Comparison of ENCODE assay signal across 8 cellular contexts in genomic region chr9:121350993-121351561, GRCh38. TPM values are rescaled to one million over a fixed set of nuclear protein-coding genes. Genes with fewer than 3 reads are reported as not detected.
DNase-seq lines count a peak whose midpoint lies in the region; ATAC-seq and TF ChIP-seq lines count a peak whose summit lies in the region.

No MANE protein-coding gene starts in this region.

- H3K27ac ChIP-seq in SK-N-MC (peak overlapping the region; percentile 94), psoas muscle (peak overlapping the region; percentile 59)

- peak; percentile 95 for DNase-seq in HFF-Myc (ENCODE audit: extremely low read depth, low read depth)
- DNase-seq in SK-N-MC (ENCODE audit: low read depth, low spot score): no peak
- DNase-seq in foreskin melanocyte: peak; percentile 72
- peak; percentile 56 to 68 for DNase-seq in psoas muscle
- DNase-seq in NCI-H146 treated with DMSO at 0.1 percent for 48 hours (lab: John Stamatoyannopoulos, UW; ENCODE audit: unreplicated experiment): no peak
- DNase-seq in HAP-1 (ENCODE audit: low spot score in 2 of 2): no peak

- H3K9me3 ChIP-seq in SK-N-MC (ENCODE audit: low read depth, low read length): no peaks in the 10 kb centered on the region
- H3K9me3 ChIP-seq in psoas muscle: no peaks in the 10 kb centered on the region
- no peaks in the 10 kb centered on the region for H3K9me3 ChIP-seq in HAP-1

- no peak overlapping the region for H3K4me3 ChIP-seq in HFF-Myc (replicated peaks; ENCODE audit: low read depth, low read length)
- peak overlapping the region; percentile 70 for H3K4me3 ChIP-seq in SK-N-MC
- no peak overlapping the region for H3K4me3 ChIP-seq in psoas muscle
- no peak overlapping the region for H3K4me3 ChIP-seq in HAP-1

- intact Hi-C loops in psoas muscle (cut with DNase I): no loop called here

- TF ChIP-seq CTCF in HFF-Myc (IDR thresholded peaks at IDR 0.05; ENCODE audit: low read depth, low read length, missing control alignments) (no peak), psoas muscle (IDR thresholded peaks at IDR 0.05) (no peak)

- H3K36me3 ChIP-seq in SK-N-MC (ENCODE audit: insufficient read depth, low read length): peaks cover 9% of the 10 kb centered on the region; the same call in 1 of the 2 replicates
- H3K36me3 ChIP-seq in psoas muscle (ENCODE audit: insufficient read depth in 1 of 2, low read depth in 1 of 2): peaks cover 28 to 96% of the 10 kb centered on the region in 2 donors
- peaks cover 28% of the 10 kb centered on the region for H3K36me3 ChIP-seq in HAP-1 (replicated peaks)

- H3K27me3 ChIP-seq in psoas muscle (ENCODE audit: insufficient read depth in 3 of 3, low read length in 2 of 3) (no peaks in the 10 kb centered on the region), HAP-1 (ENCODE audit: low read depth) (no peaks in the 10 kb centered on the region)

- peaks cover 85% of the 10 kb centered on the region for H3K4me1 ChIP-seq in psoas muscle
- H3K4me1 ChIP-seq in HAP-1: no peaks in the 10 kb centered on the region

- in situ Hi-C loops in HAP-1 (cut with MboI; ENCODE audit: low sequenced_read_pairs): no loop called here

- H3K9ac ChIP-seq in SK-N-MC (ENCODE audit: insufficient read length): peak overlapping the region; percentile 24

- WGBS in psoas muscle, 3 donors: 2 to 7% (median 4%) methylated on average over 2 of the region's 2 CpGs

- ATAC-seq in psoas muscle: peak in 3 of 4 donors; percentile 28 to 51 (median 49)
- ATAC-seq in GM21526 (IDR thresholded peaks at IDR 0.05; ENCODE audit: low FRiP score, unreplicated experiment): no peak
- no peak for ATAC-seq in GM18505 (IDR thresholded peaks at IDR 0.05; ENCODE audit: unreplicated experiment)

- TF ChIP-seq POLR2A in GM18505 (IDR thresholded peaks at IDR 0.05; ENCODE audit: borderline replicate concordance, extremely low read depth, insufficient read depth, insufficient read length): no peak

RNA-seq across cellular contexts. Expression of gene STOM, which starts 19.0 kb away (rescaled TPM):
- 100 to 1,000 TPM in 3 of 4 donors, 10 to 100 TPM in 1; 89.6 to 237 (median 114) TPM for total RNA-seq in psoas muscle
- 10 to 100 TPM; 53.2 to 83.4 (median 62.2) TPM for polyA plus RNA-seq in psoas muscle

Comparison
In these comparisons a context has a peak if more than half of its experiments do, and no peak if none do; other contexts are left out.
1. DNase-seq: peak in HFF-Myc (single experiment), foreskin melanocyte (single experiment) and psoas muscle (2 of 2); none in SK-N-MC (single experiment), NCI-H146 treated with DMSO at 0.1 percent for 48 hours (single experiment) and HAP-1 (0 of 2).
2. ATAC-seq: peak in psoas muscle (3 of 4); none in GM21526 (single experiment) and GM18505 (single experiment).